1 cellular context compared by ENCODE assay signal in the genomic region with DNA sequence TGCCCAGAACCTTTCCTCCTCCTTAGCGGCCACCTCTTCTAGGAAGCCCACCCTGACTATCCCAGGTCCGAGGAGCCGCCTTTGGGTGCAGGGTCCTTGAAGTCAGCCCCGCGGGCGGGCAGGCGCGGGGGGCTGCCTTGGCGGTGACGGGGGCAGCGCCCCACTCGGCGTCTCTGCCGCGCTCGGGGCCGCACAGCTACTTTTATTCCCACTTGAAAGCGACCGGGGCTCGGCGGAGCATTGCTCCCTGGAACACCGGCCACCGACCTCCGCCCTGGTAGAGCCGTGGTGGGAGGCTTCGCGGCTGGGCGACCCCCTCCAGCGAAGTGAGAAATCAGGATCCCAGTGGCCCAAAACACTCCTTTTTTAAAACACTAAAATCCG.
TF ChIP-seq lines count a peak whose summit lies in the region.

No MANE protein-coding gene starts in this region.

TF ChIP-seq in A549, 52 proteins besides CTCF, POLR2A, EP300 and RAD21 (continued from another document):
- TF ChIP-seq, protein P1, sequence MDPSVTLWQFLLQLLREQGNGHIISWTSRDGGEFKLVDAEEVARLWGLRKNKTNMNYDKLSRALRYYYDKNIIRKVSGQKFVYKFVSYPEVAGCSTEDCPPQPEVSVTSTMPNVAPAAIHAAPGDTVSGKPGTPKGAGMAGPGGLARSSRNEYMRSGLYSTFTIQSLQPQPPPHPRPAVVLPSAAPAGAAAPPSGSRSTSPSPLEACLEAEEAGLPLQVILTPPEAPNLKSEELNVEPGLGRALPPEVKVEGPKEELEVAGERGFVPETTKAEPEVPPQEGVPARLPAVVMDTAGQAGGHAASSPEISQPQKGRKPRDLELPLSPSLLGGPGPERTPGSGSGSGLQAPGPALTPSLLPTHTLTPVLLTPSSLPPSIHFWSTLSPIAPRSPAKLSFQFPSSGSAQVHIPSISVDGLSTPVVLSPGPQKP (IDR thresholded peaks at IDR 0.05; ENCODE audit: low read depth, low read length), result no peak
- no peak for TF ChIP-seq ZC3H11A (IDR thresholded peaks at IDR 0.05)
- TF ChIP-seq RARB (CRISPR knock-in tag; IDR thresholded peaks at IDR 0.05), result no peak
